In genomic region chr3:107861904-107862303, GRCh38 we compare ENCODE assay signal across 13 cellular contexts.
DNase-seq lines count a peak whose midpoint lies in the region; ATAC-seq and TF ChIP-seq lines count a peak whose summit lies in the region.
"Had no signal": no experiment of that assay in that cellular context is flagged by ENCODE, and none has a peak within 500 bp of the region (broad histone marks: within the 10 kb centered on the region; RNA-seq: fewer than 3 reads in every experiment).

No MANE protein-coding gene starts in this region.

- POLR2A ChIA-PET in OCI-LY7 (lab: Charles Lee), result interaction anchor here (0.7 kb wide), 1 partner anchor 141 kb away, joined by 3 read pairs; no protein-coding TSS in a partner anchor
- POLR2A ChIA-PET in CD8-positive, alpha-beta memory T cell (lab: Charles Lee), result no interaction called here

- no peaks in the 10 kb centered on the region for H3K9me3 ChIP-seq in OCI-LY7 (ENCODE audit: low read length)
- H3K9me3 ChIP-seq in CD8-positive, alpha-beta memory T cell (ENCODE audit: low read length), result no peaks in the 10 kb centered on the region
- H3K9me3 ChIP-seq: right atrium auricular region had no signal

- H3K27ac Mint-ChIP-seq in CD8-positive, alpha-beta memory T cell, result no peak overlapping the region

- no peaks in the 10 kb centered on the region for H3K4me1 ChIP-seq in OCI-LY7 (ENCODE audit: insufficient read depth, low read length, poor library complexity, severe bottlenecking)
- no peaks in the 10 kb centered on the region for H3K4me1 ChIP-seq in CD8-positive, alpha-beta memory T cell (ENCODE audit: insufficient read depth, low read length)
- H3K4me1 ChIP-seq: right atrium auricular region had no signal

- TF ChIP-seq CTCF in OCI-LY7 (conservative IDR thresholded peaks at IDR 0.05; ENCODE audit: low read length), result no peak

- no peaks in the 10 kb centered on the region for H4K20me1 ChIP-seq in OCI-LY7 (ENCODE audit: insufficient read depth, low read length)

- no peaks in the 10 kb centered on the region for H3K9me3 Mint-ChIP-seq in CD8-positive, alpha-beta memory T cell

- ATAC-seq in GM18502 (IDR thresholded peaks at IDR 0.05; ENCODE audit: poor library complexity, unreplicated experiment), result peak; percentile 97
- peak; percentile 96 for ATAC-seq in GM21360 (IDR thresholded peaks at IDR 0.05; ENCODE audit: unreplicated experiment)
- ATAC-seq in HG03066 (IDR thresholded peaks at IDR 0.05; ENCODE audit: low read depth, unreplicated experiment), result peak; percentile 84
- ATAC-seq: left ventricle myocardium superior had no signal

- intact Hi-C loops in OCI-LY7 (cut with micrococcal nuclease; ENCODE audit: unreplicated experiment), result no loop called here

- H3K27me3 ChIP-seq in CD8-positive, alpha-beta memory T cell (ENCODE audit: insufficient read depth, low read length, poor library complexity, severe bottlenecking), result no peaks in the 10 kb centered on the region
- H3K27me3 ChIP-seq: right atrium auricular region had no signal

- no peak overlapping the region for H3K4me3 Mint-ChIP-seq in CD8-positive, alpha-beta memory T cell

- CTCF ChIA-PET in OCI-LY7 (lab: Charles Lee; ENCODE audit: unreplicated experiment), result interaction anchor here (0.7 kb wide), 1 partner anchor 9 kb away, joined by 3 read pairs; no protein-coding TSS in a partner anchor
- CTCF ChIA-PET in CD8-positive, alpha-beta memory T cell (lab: Charles Lee), result no interaction called here

- no peaks in the 10 kb centered on the region for H3K36me3 Mint-ChIP-seq in CD8-positive, alpha-beta memory T cell

- peak overlapping the region; percentile 76 for H2AFZ ChIP-seq in OCI-LY7 (ENCODE audit: low read length)

- H3K4me3 ChIP-seq in OCI-LY7 (ENCODE audit: low read depth, low read length, poor library complexity, severe bottlenecking), result no peak overlapping the region
- no peak overlapping the region for H3K4me3 ChIP-seq in CD8-positive, alpha-beta memory T cell (ENCODE audit: low read length)
- H3K4me3 ChIP-seq: right atrium auricular region had no signal

- no peaks in the 10 kb centered on the region for H3K36me3 ChIP-seq in OCI-LY7 (ENCODE audit: insufficient read depth, low read length)
- H3K36me3 ChIP-seq in CD8-positive, alpha-beta memory T cell (ENCODE audit: insufficient read depth, low read length), result no peaks in the 10 kb centered on the region
- H3K36me3 ChIP-seq: right atrium auricular region had no signal

- no peaks in the 10 kb centered on the region for H3K79me2 ChIP-seq in OCI-LY7 (ENCODE audit: insufficient read depth, low read depth, low read length)

- H3K4me2 ChIP-seq in OCI-LY7 (ENCODE audit: low read length), result peak overlapping the region; percentile 35

- H3K27me3 Mint-ChIP-seq in CD8-positive, alpha-beta memory T cell, result peaks cover 3 to 11% of the 10 kb centered on the region in 2 donors

- peaks cover 0 to 3% (median 2%) of the 10 kb centered on the region in 3 donors for H3K4me1 Mint-ChIP-seq in CD8-positive, alpha-beta memory T cell

- H3K9me2 ChIP-seq in OCI-LY7 (ENCODE audit: insufficient read depth, low read length), result no peaks in the 10 kb centered on the region

- no peak overlapping the region for H3K27ac ChIP-seq in OCI-LY7 (ENCODE audit: low read depth, low read length, poor library complexity, severe bottlenecking)
- no peak overlapping the region for H3K27ac ChIP-seq in CD8-positive, alpha-beta memory T cell (ENCODE audit: low read depth, low read length)
- H3K27ac ChIP-seq: right atrium auricular region had no signal

- no TSS peak for BruUV-seq in OCI-LY7 (replicated peaks; lab: Mats Ljungman, UMichigan)

- DNase-seq in OCI-LY7 (ENCODE audit: low spot score), result peak; percentile 50
- no peak for DNase-seq in AG20443 (ENCODE audit: low spot score)
- no peak for DNase-seq in CD8-positive, alpha-beta memory T cell
- no peak for DNase-seq in stimulated activated CD4-positive, alpha-beta T cell treated with anti-CD3 and anti-CD28 coated beads, Interleukin-4, amount 100 ng/mL, for 1 hour
- DNase-seq in activated naive CD4-positive, alpha-beta T cell treated with anti-CD3 and anti-CD28 coated beads, Interleukin-2, amount 50 U/mL, for 16 hours, result no peak
- DNase-seq: COR-L47, H7, left ventricle myocardium superior, MV-4-11 had no signal
